In the genomic region with DNA sequence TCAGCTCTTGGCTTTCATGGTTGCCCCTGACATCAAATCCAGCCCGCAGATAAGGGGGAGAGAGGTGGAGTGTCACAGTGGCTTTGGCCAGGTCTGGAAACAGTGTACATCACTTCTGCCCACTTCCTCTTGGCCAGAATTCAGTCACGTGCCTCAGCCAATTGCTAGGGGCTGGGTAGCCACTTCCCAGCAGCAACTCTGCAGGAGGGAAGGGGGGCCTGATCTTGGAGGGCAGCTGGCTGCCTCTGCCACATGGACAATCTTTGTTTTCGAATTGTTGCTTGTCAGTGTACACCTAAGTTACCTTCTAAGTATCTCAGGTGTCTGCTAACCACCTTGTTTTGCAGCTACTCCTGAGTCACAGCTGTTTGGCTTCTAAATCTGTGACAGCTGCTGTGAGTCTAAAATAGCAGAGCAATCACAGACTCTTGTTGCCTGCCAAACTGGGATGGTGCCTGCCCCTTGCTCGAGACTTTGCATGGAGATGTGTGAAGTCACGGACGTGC, we compare ENCODE assay signal across 8 cellular contexts.
DNase-seq lines count a peak whose midpoint lies in the region; ATAC-seq and TF ChIP-seq lines count a peak whose summit lies in the region.
"Had no signal": no experiment of that assay in that cellular context is flagged by ENCODE, and none has a peak within 500 bp of the region (broad histone marks: within the 10 kb centered on the region; RNA-seq: fewer than 3 reads in every experiment).

No MANE protein-coding gene starts in this region.

- DNase-seq in NCI-H2171 treated with DMSO at 0.1 percent for 48 hours (lab: John Stamatoyannopoulos, UW) = peak; percentile 88
- peak; percentile 57 for DNase-seq in choroid plexus epithelial cell (ENCODE audit: low read depth)
- peak; percentile 23 for DNase-seq in midbrain (lab: John Stamatoyannopoulos, UW)
- no peak for DNase-seq in COLO668 (lab: John Stamatoyannopoulos, UW; ENCODE audit: unreplicated experiment)

- peak; percentile 58 for ATAC-seq in GM19463 (IDR thresholded peaks at IDR 0.05; ENCODE audit: unreplicated experiment)
- no peak for ATAC-seq in HG02623 (IDR thresholded peaks at IDR 0.05; ENCODE audit: unreplicated experiment)
- no peak for ATAC-seq in HG03025 (IDR thresholded peaks at IDR 0.05; ENCODE audit: low FRiP score, unreplicated experiment)

- no peak overlapping the region for H3K4me3 ChIP-seq in choroid plexus epithelial cell (ENCODE audit: low read depth, low read length)
- H3K4me3 ChIP-seq: thoracic aorta had no signal

- TF ChIP-seq CTCF in choroid plexus epithelial cell (conservative IDR thresholded peaks at IDR 0.05; ENCODE audit: low read depth, low read length) = no peak
